In genomic region chr6:4584801-4585200, GRCh38 we compare ENCODE assay signal across 6 cellular contexts.
"Had no signal": no experiment of that assay in that cellular context is flagged by ENCODE, and none has a peak within 500 bp of the region (broad histone marks: within the 10 kb centered on the region; RNA-seq: fewer than 3 reads in every experiment).

No MANE protein-coding gene starts in this region.

- ATAC-seq: GM23338, HepG2, K562 had no signal

- H3K27ac ChIP-seq: HL-60 had no signal

- H3K4me3 ChIP-seq: GM23338, K562 had no signal

- DNase-seq: H9, HCEC 1CT had no signal

- H3K9me3 Mint-ChIP-seq: GM23338, H9 had no signal

- H3K4me2 ChIP-seq: GM23338 had no signal

- H3K4me3 Mint-ChIP-seq: GM23338, H9 had no signal

- H2AFZ ChIP-seq: GM23338 had no signal

- H3K27ac Mint-ChIP-seq: GM23338, H9 had no signal
